1 cellular context compared by ENCODE assay signal in genomic region chr17:79009397-79010303, GRCh38.
A peak's percentile ranks its signal among the peaks of the same experiment; 100 is the strongest.
TF ChIP-seq lines count a peak whose summit lies in the region.

CANT1 (minus strand) TSS chr17:79009764; CDS start chr17:78997622, 12,142 bp downstream.

TF ChIP-seq in HEK293, 187 proteins besides CTCF, POLR2A, EP300 and RAD21 (continued from another document and continues in another):
- TF ChIP-seq KLF10 (tag by site-specific recombination; IDR thresholded peaks at IDR 0.05) (no peak), ZNF138 (tag by site-specific recombination; IDR thresholded peaks at IDR 0.05; ENCODE audit: borderline replicate concordance) (no peak), WT1 (tag by site-specific recombination; IDR thresholded peaks at IDR 0.05) (no peak), MYNN (tag by site-specific recombination; IDR thresholded peaks at IDR 0.05; ENCODE audit: borderline replicate concordance) (no peak), ZNF623 (tag by site-specific recombination; IDR thresholded peaks at IDR 0.05) (no peak), ZNF621 (tag by site-specific recombination; IDR thresholded peaks at IDR 0.05) (no peak), ZNF518A (tag by site-specific recombination; conservative IDR thresholded peaks at IDR 0.05; ENCODE audit: low read depth) (0 out of 2 replicates have a peak, but pooled peaks have one; percentile 41), TCF7L2 (IDR thresholded peaks at IDR 0.05; ENCODE audit: borderline replicate concordance, low read depth, low read length) (no peak), GLIS1 (tag by site-specific recombination; IDR thresholded peaks at IDR 0.05) (0 out of 2 replicates have a peak, but pooled peaks have one; percentile 6), ZNF341 (tag by site-specific recombination; IDR thresholded peaks at IDR 0.05; ENCODE audit: low read depth) (no peak; the same call in 1 of the 2 replicates), TRIM28 (IDR thresholded peaks at IDR 0.05; ENCODE audit: borderline replicate concordance, low read length) (no peak), IKZF3 (tag by site-specific recombination; IDR thresholded peaks at IDR 0.05) (no peak), OVOL3 (tag by site-specific recombination; IDR thresholded peaks at IDR 0.05) (no peak), ZNF132 (tag by site-specific recombination; IDR thresholded peaks at IDR 0.05; ENCODE audit: borderline replicate concordance) (no peak), ZBTB10 (tag by site-specific recombination; IDR thresholded peaks at IDR 0.05) (no peak), ZNF354C (tag by site-specific recombination; IDR thresholded peaks at IDR 0.05; ENCODE audit: borderline replicate concordance, low read depth) (no peak), BCL11A (tag by site-specific recombination; IDR thresholded peaks at IDR 0.05; ENCODE audit: low read depth) (no peak), KLF17 (tag by site-specific recombination; IDR thresholded peaks at IDR 0.05) (no peak), HIC1 (tag by site-specific recombination; IDR thresholded peaks at IDR 0.05) (no peak), ZFP37 (tag by site-specific recombination; IDR thresholded peaks at IDR 0.05) (no peak), ZNF37A (tag by site-specific recombination; IDR thresholded peaks at IDR 0.05) (no peak), ZBTB49 (tag by site-specific recombination; IDR thresholded peaks at IDR 0.05; ENCODE audit: low read depth) (no peak), ZNF704 (tag by site-specific recombination; IDR thresholded peaks at IDR 0.05) (no peak), ZNF302 (tag by site-specific recombination; IDR thresholded peaks at IDR 0.05; ENCODE audit: low read depth) (no peak), ZNF561 (tag by site-specific recombination; IDR thresholded peaks at IDR 0.05; ENCODE audit: borderline replicate concordance) (no peak), ZNF658 (tag by site-specific recombination; IDR thresholded peaks at IDR 0.05) (no peak), ZNF184 (tag by site-specific recombination; IDR thresholded peaks at IDR 0.05) (no peak), KLF1 (tag by site-specific recombination; IDR thresholded peaks at IDR 0.05) (no peak), ZNF398 (tag by site-specific recombination; IDR thresholded peaks at IDR 0.05) (no peak), ZNF23 (tag by site-specific recombination; IDR thresholded peaks at IDR 0.05; ENCODE audit: borderline replicate concordance) (no peak)
- TF ChIP-seq, protein P1, sequence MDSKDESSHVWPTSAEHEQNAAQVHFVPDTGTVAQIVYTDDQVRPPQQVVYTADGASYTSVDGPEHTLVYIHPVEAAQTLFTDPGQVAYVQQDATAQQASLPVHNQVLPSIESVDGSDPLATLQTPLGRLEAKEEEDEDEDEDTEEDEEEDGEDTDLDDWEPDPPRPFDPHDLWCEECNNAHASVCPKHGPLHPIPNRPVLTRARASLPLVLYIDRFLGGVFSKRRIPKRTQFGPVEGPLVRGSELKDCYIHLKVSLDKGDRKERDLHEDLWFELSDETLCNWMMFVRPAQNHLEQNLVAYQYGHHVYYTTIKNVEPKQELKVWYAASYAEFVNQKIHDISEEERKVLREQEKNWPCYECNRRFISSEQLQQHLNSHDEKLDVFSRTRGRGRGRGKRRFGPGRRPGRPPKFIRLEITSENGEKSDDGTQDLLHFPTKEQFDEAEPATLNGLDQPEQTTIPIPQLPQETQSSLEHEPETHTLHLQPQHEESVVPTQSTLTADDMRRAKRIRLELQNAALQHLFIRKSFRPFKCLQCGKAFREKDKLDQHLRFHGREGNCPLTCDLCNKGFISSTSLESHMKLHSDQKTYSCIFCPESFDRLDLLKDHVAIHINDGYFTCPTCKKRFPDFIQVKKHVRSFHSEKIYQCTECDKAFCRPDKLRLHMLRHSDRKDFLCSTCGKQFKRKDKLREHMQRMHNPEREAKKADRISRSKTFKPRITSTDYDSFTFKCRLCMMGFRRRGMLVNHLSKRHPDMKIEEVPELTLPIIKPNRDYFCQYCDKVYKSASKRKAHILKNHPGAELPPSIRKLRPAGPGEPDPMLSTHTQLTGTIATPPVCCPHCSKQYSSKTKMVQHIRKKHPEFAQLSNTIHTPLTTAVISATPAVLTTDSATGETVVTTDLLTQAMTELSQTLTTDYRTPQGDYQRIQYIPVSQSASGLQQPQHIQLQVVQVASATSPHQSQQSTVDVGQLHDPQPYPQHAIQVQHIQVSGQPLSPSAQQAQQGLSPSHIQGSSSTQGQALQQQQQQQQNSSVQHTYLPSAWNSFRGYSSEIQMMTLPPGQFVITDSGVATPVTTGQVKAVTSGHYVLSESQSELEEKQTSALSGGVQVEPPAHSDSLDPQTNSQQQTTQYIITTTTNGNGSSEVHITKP (tag by site-specific recombination; IDR thresholded peaks at IDR 0.05), result 0 out of 2 replicates have a peak, but pooled peaks have one; percentile 17
- TF ChIP-seq, protein P2, sequence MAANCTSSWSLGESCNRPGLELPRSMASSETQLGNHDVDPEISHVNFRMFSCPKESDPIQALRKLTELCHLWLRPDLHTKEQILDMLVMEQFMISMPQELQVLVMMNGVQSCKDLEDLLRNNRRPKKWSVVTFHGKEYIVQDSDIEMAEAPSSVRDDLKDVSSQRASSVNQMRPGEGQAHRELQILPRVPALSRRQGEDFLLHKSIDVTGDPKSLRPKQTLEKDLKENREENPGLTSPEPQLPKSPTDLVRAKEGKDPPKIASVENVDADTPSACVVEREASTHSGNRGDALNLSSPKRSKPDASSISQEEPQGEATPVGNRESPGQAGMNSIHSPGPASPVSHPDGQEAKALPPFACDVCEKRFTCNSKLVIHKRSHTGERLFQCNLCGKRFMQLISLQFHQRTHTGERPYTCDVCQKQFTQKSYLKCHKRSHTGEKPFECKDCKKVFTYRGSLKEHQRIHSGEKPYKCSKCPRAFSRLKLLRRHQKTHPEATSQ (tag by site-specific recombination; IDR thresholded peaks at IDR 0.05), result no peak
